In the genomic region with DNA sequence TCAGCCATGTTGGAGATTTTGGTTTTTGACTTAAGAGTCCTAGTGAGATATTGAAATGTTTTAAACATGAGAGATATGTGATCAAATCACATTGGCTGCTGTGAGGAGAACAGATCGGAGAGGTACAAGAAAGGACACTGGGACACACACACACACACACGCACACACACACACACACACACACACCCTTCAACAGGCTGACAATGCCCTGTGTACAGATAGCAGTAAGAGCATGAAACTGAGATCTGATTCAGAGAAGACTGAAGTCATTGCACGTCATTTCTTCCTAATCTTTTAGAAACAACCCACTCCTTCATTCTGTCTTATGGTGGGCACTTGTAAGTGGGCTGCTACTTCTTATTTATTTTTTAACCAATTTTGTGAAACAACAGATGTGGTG, we compare ENCODE assay signal across 22 cellular contexts.
DNase-seq lines count a peak whose midpoint lies in the region; ATAC-seq, FAIRE-seq and TF ChIP-seq lines count a peak whose summit lies in the region.
"Had no signal": no experiment of that assay in that cellular context is flagged by ENCODE, and none has a peak within 500 bp of the region (broad histone marks: within the 10 kb centered on the region; RNA-seq: fewer than 3 reads in every experiment).

No MANE protein-coding gene starts in this region.

- peaks cover 14% of the 10 kb centered on the region for H3K4me1 Mint-ChIP-seq in activated CD8-positive, alpha-beta T cell treated with anti-CD3 and anti-CD28 coated beads for 36 hours (ENCODE audit: low read depth)
- H3K4me1 Mint-ChIP-seq in activated CD8-positive, alpha-beta T cell treated with anti-CD3 and anti-CD28 coated beads, Interleukin-2, amount 10 ng/mL, durations not matched to agents 7 days and 5 days (ENCODE audit: low read depth): peaks cover 6% of the 10 kb centered on the region

- FAIRE-seq in GM12892 (lab: Jason Lieb, UNC): peak; percentile 65
- FAIRE-seq: A549, H54 had no signal

- CTCF ChIA-PET in activated CD8-positive, alpha-beta T cell treated with anti-CD3 and anti-CD28 coated beads for 36 hours (lab: Charles Lee): no interaction called here
- CTCF ChIA-PET in activated CD8-positive, alpha-beta T cell treated with anti-CD3 and anti-CD28 coated beads, Interleukin-2, amount 10 ng/mL, durations not matched to agents 7 days and 5 days (lab: Charles Lee): no interaction called here

- no peaks in the 10 kb centered on the region for H3K36me3 ChIP-seq in RWPE2 (ENCODE audit: low read depth)
- no peaks in the 10 kb centered on the region for H3K36me3 ChIP-seq in sigmoid colon
- H3K36me3 ChIP-seq: upper lobe of left lung had no signal

- H3K9me3 Mint-ChIP-seq in activated CD8-positive, alpha-beta T cell treated with anti-CD3 and anti-CD28 coated beads for 36 hours: no peaks in the 10 kb centered on the region
- H3K9me3 Mint-ChIP-seq in activated CD8-positive, alpha-beta T cell treated with anti-CD3 and anti-CD28 coated beads, Interleukin-2, amount 10 ng/mL, durations not matched to agents 7 days and 5 days (ENCODE audit: insufficient read depth): no peaks in the 10 kb centered on the region
- H3K9me3 Mint-ChIP-seq: activated T-helper 17 cell treated with anti-CD3 and anti-CD28 coated beads, Interleukin-2, amount 50 U/mL, for 72 hours had no signal

- no peak for TF ChIP-seq POLR2A in GM12892 (IDR thresholded peaks at IDR 0.05; ENCODE audit: low read depth, low read length)
- TF ChIP-seq POLR2A in sigmoid colon (IDR thresholded peaks at IDR 0.05): no peak

- peaks cover 42% of the 10 kb centered on the region for H3K4me1 ChIP-seq in RWPE2 (ENCODE audit: insufficient read depth, poor library complexity, severe bottlenecking)
- peaks cover 0 to 4% (median 0%) of the 10 kb centered on the region in 4 donors for H3K4me1 ChIP-seq in sigmoid colon

- H3K4me3 ChIP-seq in RWPE2 (ENCODE audit: severe bottlenecking) (no peak overlapping the region), sigmoid colon (no peak overlapping the region)
- H3K4me3 ChIP-seq: A549, upper lobe of left lung had no signal

- TF ChIP-seq CTCF in activated CD8-positive, alpha-beta T cell treated with anti-CD3 and anti-CD28 coated beads for 36 hours (IDR thresholded peaks at IDR 0.05): no peak
- TF ChIP-seq CTCF in RWPE2 (IDR thresholded peaks at IDR 0.05; ENCODE audit: poor library complexity, severe bottlenecking): no peak
- no peak for TF ChIP-seq CTCF in sigmoid colon (IDR thresholded peaks at IDR 0.05)

- no peak overlapping the region for H3K4me3 Mint-ChIP-seq in activated CD8-positive, alpha-beta T cell treated with anti-CD3 and anti-CD28 coated beads for 36 hours
- H3K4me3 Mint-ChIP-seq in activated CD8-positive, alpha-beta T cell treated with anti-CD3 and anti-CD28 coated beads, Interleukin-2, amount 10 ng/mL, durations not matched to agents 7 days and 5 days: no peak overlapping the region
- H3K4me3 Mint-ChIP-seq: activated CD8-positive, alpha-beta memory T cell treated with anti-CD3 and anti-CD28 coated beads, Interleukin-2, amount 10 ng/mL, durations not matched to agents 7 days and 5 days; activated naive CD8-positive, alpha-beta T cell; B cell had no signal

- POLR2A ChIA-PET in activated CD8-positive, alpha-beta T cell treated with anti-CD3 and anti-CD28 coated beads for 36 hours (lab: Charles Lee): no interaction called here
- POLR2A ChIA-PET in activated CD8-positive, alpha-beta T cell treated with anti-CD3 and anti-CD28 coated beads, Interleukin-2, amount 10 ng/mL, durations not matched to agents 7 days and 5 days (lab: Charles Lee): no interaction called here

- no peak for ATAC-seq in activated CD8-positive, alpha-beta T cell treated with anti-CD3 and anti-CD28 coated beads for 36 hours
- no peak for ATAC-seq in activated CD8-positive, alpha-beta T cell treated with anti-CD3 and anti-CD28 coated beads, Interleukin-2, amount 10 ng/mL, durations not matched to agents 7 days and 5 days
- ATAC-seq in RWPE2 (ENCODE audit: low read depth): no peak

- intact Hi-C loops in activated CD8-positive, alpha-beta T cell treated with anti-CD3 and anti-CD28 coated beads for 36 hours (cut with micrococcal nuclease): no loop called here
- intact Hi-C loops in sigmoid colon (cut with DNase I): no loop called here

- 80 to 94% methylated on average over 3 of the region's 3 CpGs for WGBS in sigmoid colon, 2 donors

- H3K9me3 ChIP-seq in RWPE2 (ENCODE audit: severe bottlenecking) (no peaks in the 10 kb centered on the region), sigmoid colon (peaks cover 0 to 3% (median 0%) of the 10 kb centered on the region in 4 donors)
- H3K9me3 ChIP-seq: upper lobe of left lung had no signal

- no peak overlapping the region for H3K27ac Mint-ChIP-seq in activated CD8-positive, alpha-beta T cell treated with anti-CD3 and anti-CD28 coated beads for 36 hours
- no peak overlapping the region for H3K27ac Mint-ChIP-seq in activated CD8-positive, alpha-beta T cell treated with anti-CD3 and anti-CD28 coated beads, Interleukin-2, amount 10 ng/mL, durations not matched to agents 7 days and 5 days
- H3K27ac Mint-ChIP-seq: activated CD8-positive, alpha-beta memory T cell treated with anti-CD3 and anti-CD28 coated beads, Interleukin-2, amount 10 ng/mL, durations not matched to agents 7 days and 5 days; activated naive CD8-positive, alpha-beta T cell; B cell had no signal

- no peaks in the 10 kb centered on the region for H3K36me3 Mint-ChIP-seq in activated CD8-positive, alpha-beta T cell treated with anti-CD3 and anti-CD28 coated beads for 36 hours (ENCODE audit: low read depth)
- no peaks in the 10 kb centered on the region for H3K36me3 Mint-ChIP-seq in activated CD8-positive, alpha-beta T cell treated with anti-CD3 and anti-CD28 coated beads, Interleukin-2, amount 10 ng/mL, durations not matched to agents 7 days and 5 days (ENCODE audit: low read depth)
- H3K36me3 Mint-ChIP-seq: activated CD8-positive, alpha-beta memory T cell treated with anti-CD3 and anti-CD28 coated beads, Interleukin-2, amount 10 ng/mL, durations not matched to agents 7 days and 5 days; activated naive CD8-positive, alpha-beta T cell had no signal

- H3K27me3 Mint-ChIP-seq in activated CD8-positive, alpha-beta T cell treated with anti-CD3 and anti-CD28 coated beads for 36 hours: peaks cover 27% of the 10 kb centered on the region
- H3K27me3 Mint-ChIP-seq in activated CD8-positive, alpha-beta T cell treated with anti-CD3 and anti-CD28 coated beads, Interleukin-2, amount 10 ng/mL, durations not matched to agents 7 days and 5 days (ENCODE audit: low read depth): peaks cover 7% of the 10 kb centered on the region

- DNase-seq in activated CD8-positive, alpha-beta T cell treated with anti-CD3 and anti-CD28 coated beads for 36 hours: peak; percentile 17
- DNase-seq in activated CD8-positive, alpha-beta T cell treated with anti-CD3 and anti-CD28 coated beads, Interleukin-2, amount 10 ng/mL, durations not matched to agents 7 days and 5 days: no peak
- no peak for DNase-seq in GM12892 (ENCODE audit: insufficient read length)
- no peak for DNase-seq in RWPE2 (ENCODE audit: low spot score)
- DNase-seq in stimulated activated CD8-positive, alpha-beta memory T cell treated with anti-CD3 and anti-CD28 coated beads, Interleukin-4, amount 100 ng/mL, for 48 hours: peak; percentile 47
- no peak for DNase-seq in sigmoid colon
- DNase-seq in T1000 (lab: John Stamatoyannopoulos, UW): no peak
- DNase-seq in NCI-H2171 treated with DMSO at 0.1 percent for 48 hours (lab: John Stamatoyannopoulos, UW): no peak
- DNase-seq: activated CD8-positive, alpha-beta memory T cell treated with anti-CD3 and anti-CD28 coated beads, Interleukin-2, amount 10 ng/mL, durations not matched to agents 7 days and 5 days; aorta; DMS53; NCI-H1092; NCI-H1930; NCI-H69; SIG-M5; stimulated activated CD4-positive, alpha-beta T cell treated with anti-CD3 and anti-CD28 coated beads, Interleukin-15, amount 100 ng/mL, for 24 hours; upper lobe of left lung had no signal

- no peak for TF ChIP-seq EP300 in sigmoid colon (IDR thresholded peaks at IDR 0.05)

- H3K27me3 ChIP-seq in RWPE2 (ENCODE audit: insufficient read depth, poor library complexity, severe bottlenecking) (no peaks in the 10 kb centered on the region), sigmoid colon (no peaks in the 10 kb centered on the region)
- H3K27me3 ChIP-seq: upper lobe of left lung had no signal

- H3K27ac ChIP-seq in RWPE2 (ENCODE audit: poor library complexity, severe bottlenecking) (peak overlapping the region; percentile 84), sigmoid colon (no peak overlapping the region)

Comparison
In these comparisons a context has a peak if more than half of its experiments do, and no peak if none do; other contexts are left out.
1. DNase-seq: peak in activated CD8-positive, alpha-beta T cell treated with anti-CD3 and anti-CD28 coated beads for 36 hours (single experiment) and stimulated activated CD8-positive, alpha-beta memory T cell treated with anti-CD3 and anti-CD28 coated beads, Interleukin-4, amount 100 ng/mL, for 48 hours (single experiment); none in activated CD8-positive, alpha-beta T cell treated with anti-CD3 and anti-CD28 coated beads, Interleukin-2, amount 10 ng/mL, durations not matched to agents 7 days and 5 days (single experiment), GM12892 (single experiment), RWPE2 (single experiment), sigmoid colon (single experiment), T1000 (single experiment) and NCI-H2171 treated with DMSO at 0.1 percent for 48 hours (single experiment).